20 cellular contexts compared by ENCODE assay signal in the genomic region with DNA sequence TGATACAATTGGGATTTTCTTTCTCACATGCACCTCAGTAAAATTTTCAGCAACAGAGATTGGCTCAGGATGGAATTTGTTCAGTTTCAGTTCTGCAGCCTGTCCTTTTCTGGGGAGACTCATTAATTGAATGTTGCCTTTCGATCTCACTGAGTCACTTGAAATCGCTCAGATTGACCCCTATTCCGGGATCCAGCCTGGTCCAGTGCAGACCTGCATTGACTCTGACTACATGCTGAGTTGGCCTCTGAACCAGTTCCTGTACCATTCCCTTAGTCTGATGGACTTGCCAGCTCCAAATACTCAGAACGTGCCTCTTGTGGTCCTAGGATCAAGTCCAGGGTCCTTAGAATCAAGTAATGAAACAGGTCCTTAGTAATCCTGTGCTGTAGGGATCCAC. TPM values are rescaled to one million over a fixed set of nuclear protein-coding genes. Genes with fewer than 3 reads are reported as not detected.
DNase-seq lines count a peak whose midpoint lies in the region; ATAC-seq, FAIRE-seq and TF ChIP-seq lines count a peak whose summit lies in the region.
"Had no signal": no experiment of that assay in that cellular context is flagged by ENCODE, and none has a peak within 500 bp of the region (broad histone marks: within the 10 kb centered on the region; RNA-seq: fewer than 3 reads in every experiment).

No MANE protein-coding gene starts in this region.

- H3K36me3 ChIP-seq in HEK293 (ENCODE audit: control insufficient read depth in 2 of 2, insufficient read depth in 1 of 2, low read length in 2 of 2) = no peaks in the 10 kb centered on the region
- no peaks in the 10 kb centered on the region for H3K36me3 ChIP-seq in kidney (ENCODE audit: control insufficient read depth in 1 of 2, insufficient read depth in 2 of 2, low read length in 2 of 2)
- H3K36me3 ChIP-seq: lower lobe of right lung, upper lobe of right lung had no signal

- no peak for ATAC-seq in HG03442 (IDR thresholded peaks at IDR 0.05; ENCODE audit: unreplicated experiment)
- no peak for ATAC-seq in stimulated activated naive CD8-positive, alpha-beta T cell treated with anti-CD3 and anti-CD28 coated beads, Interleukin-15, Interleukin-2, amounts not matched to agents 100 U/mL and 50 U/mL, for 24 hours
- ATAC-seq: activated CD8-positive, alpha-beta T cell treated with anti-CD3 and anti-CD28 coated beads, Interleukin-2, amount 10 ng/mL, durations not matched to agents 7 days and 5 days; activated T-helper 17 cell treated with anti-CD3 and anti-CD28 coated beads, Interleukin-2, amount 50 U/mL, for 72 hours; GM12878; lower lobe of right lung; upper lobe of right lung had no signal

- intact Hi-C loops in kidney (cut with DNase I) = no loop called here

- H3K27ac ChIP-seq in HEK293 (ENCODE audit: extremely low read depth, low read depth, low read length) (no peak overlapping the region), kidney (ENCODE audit: low read depth in 2 of 2, low read length in 2 of 2) (peak overlapping the region; percentile 33 to 61), substantia nigra (ENCODE audit: low read depth, low read length, poor library complexity, severe bottlenecking) (no peak overlapping the region)
- H3K27ac ChIP-seq: lower lobe of right lung, upper lobe of right lung had no signal

- H3K9ac ChIP-seq in kidney (ENCODE audit: low read length in 2 of 2) = peak overlapping the region in 1 of 2 donors; percentile 5

- H3K4me1 ChIP-seq in HEK293 (ENCODE audit: control insufficient read depth, insufficient read depth, low read length) (peaks cover 35% of the 10 kb centered on the region), kidney (ENCODE audit: control insufficient read depth in 1 of 2, insufficient read depth in 1 of 2, low read depth in 1 of 2, low read length in 2 of 2) (peaks cover 20 to 35% of the 10 kb centered on the region in 2 donors)

- H3K9me3 ChIP-seq in HEK293 (ENCODE audit: control insufficient read depth, insufficient read depth, low read depth, low read length) (no peaks in the 10 kb centered on the region), kidney (ENCODE audit: control insufficient read depth in 1 of 2, low read length in 2 of 2) (no peaks in the 10 kb centered on the region)
- H3K9me3 ChIP-seq: lower lobe of right lung, upper lobe of right lung had no signal

- H3K4me3 ChIP-seq in HEK293 (ENCODE audit: low read depth, low read length) (no peak overlapping the region), kidney (ENCODE audit: low read length in 2 of 2) (peak overlapping the region in 1 of 2 donors; percentile 1)
- H3K4me3 ChIP-seq: GM12878, lower lobe of right lung, upper lobe of right lung had no signal

- TF ChIP-seq CTCF in HEK293 (tag by site-specific recombination; IDR thresholded peaks at IDR 0.05) (no peak), kidney (IDR thresholded peaks at IDR 0.05; ENCODE audit: borderline replicate concordance, extremely low read depth, insufficient read depth) (no peak)

- FAIRE-seq in kidney (lab: Jason Lieb, UNC) = no peak
- FAIRE-seq: GM12878, H1, RCC 7860 had no signal

- peak; percentile 26 for DNase-seq in AG08395 (ENCODE audit: low spot score)
- peak; percentile 37 for DNase-seq in astrocyte of the hippocampus (ENCODE audit: low read depth, low spot score)
- DNase-seq in kidney = no peak
- no peak for DNase-seq in substantia nigra (lab: John Stamatoyannopoulos, UW)
- DNase-seq in stimulated activated naive CD8-positive, alpha-beta T cell treated with anti-CD3 and anti-CD28 coated beads, Interleukin-15, Interleukin-2, amounts not matched to agents 100 U/mL and 50 U/mL, for 24 hours = no peak
- no peak for DNase-seq in SKM-1 treated with dmso at 0.1 percent for 144 hours (lab: John Stamatoyannopoulos, UW; ENCODE audit: unreplicated experiment)
- DNase-seq: ACHN; activated CD8-positive, alpha-beta T cell treated with anti-CD3 and anti-CD28 coated beads, Interleukin-2, amount 10 ng/mL, durations not matched to agents 7 days and 5 days; lower lobe of right lung; naive B cell; NCI-H2029; NCI-H524 treated with DMSO at 0.1 percent for 48 hours; stimulated activated CD4-positive, alpha-beta T cell treated with anti-CD3 and anti-CD28 coated beads, Interleukin-12 subunit alpha, Interleukin-12 subunit beta, amount 100 ng/mL, for 4 hours; upper lobe of right lung had no signal

- CTCF ChIA-PET in HEK293 (lab: Yijun Ruan, JAX) = interaction anchor here (0.6 to 7.5 kb wide), 11 partner anchors 12 to 222 kb away, joined by 3 to 142 read pairs (median 5); no protein-coding TSS in a partner anchor

- POLR2A ChIA-PET in HEK293 (lab: Yijun Ruan, JAX) = interaction anchor here (1.0 to 1.1 kb wide), 2 partner anchors 9 to 139 kb away, joined by 3 read pairs; partner anchors contain the start of gene IGF1R

TF ChIP-seq in HEK293, 187 proteins besides CTCF, POLR2A, EP300 and RAD21:
- TF ChIP-seq ZNF600 (tag by site-specific recombination; IDR thresholded peaks at IDR 0.05) = 0 out of 2 replicates have a peak, but pooled peaks have one; percentile 16
- TF ChIP-seq ZNF221 (tag by site-specific recombination; IDR thresholded peaks at IDR 0.05; ENCODE audit: borderline replicate concordance) = no peak
- no peak for TF ChIP-seq ZBTB17 (tag by site-specific recombination; IDR thresholded peaks at IDR 0.05)
- no peak for TF ChIP-seq GLI4 (tag by site-specific recombination; IDR thresholded peaks at IDR 0.05)
TF ChIP-seq in HEK293: peak in this region for 1.

RNA-seq across cellular contexts. Expression of gene IGF1R, which starts 9.4 kb away (rescaled TPM):
- total RNA-seq in kidney = 73.2 TPM
- polyA plus RNA-seq in kidney (ENCODE audit: insufficient read depth, low read depth, low replicate concordance) = 6.5 TPM

Comparison
In these comparisons a context has a peak if more than half of its experiments do, and no peak if none do; other contexts are left out.
1. DNase-seq: peak in AG08395 (single experiment) and astrocyte of the hippocampus (single experiment); none in kidney (single experiment), substantia nigra (0 of 49), stimulated activated naive CD8-positive, alpha-beta T cell treated with anti-CD3 and anti-CD28 coated beads, Interleukin-15, Interleukin-2, amounts not matched to agents 100 U/mL and 50 U/mL, for 24 hours (single experiment) and SKM-1 treated with dmso at 0.1 percent for 144 hours (single experiment).
2. H3K27ac ChIP-seq: peak in kidney (2 of 2); none in HEK293 (single experiment) and substantia nigra (single experiment).